Comparison of ENCODE assay signal across 1 cellular context in the genomic region with DNA sequence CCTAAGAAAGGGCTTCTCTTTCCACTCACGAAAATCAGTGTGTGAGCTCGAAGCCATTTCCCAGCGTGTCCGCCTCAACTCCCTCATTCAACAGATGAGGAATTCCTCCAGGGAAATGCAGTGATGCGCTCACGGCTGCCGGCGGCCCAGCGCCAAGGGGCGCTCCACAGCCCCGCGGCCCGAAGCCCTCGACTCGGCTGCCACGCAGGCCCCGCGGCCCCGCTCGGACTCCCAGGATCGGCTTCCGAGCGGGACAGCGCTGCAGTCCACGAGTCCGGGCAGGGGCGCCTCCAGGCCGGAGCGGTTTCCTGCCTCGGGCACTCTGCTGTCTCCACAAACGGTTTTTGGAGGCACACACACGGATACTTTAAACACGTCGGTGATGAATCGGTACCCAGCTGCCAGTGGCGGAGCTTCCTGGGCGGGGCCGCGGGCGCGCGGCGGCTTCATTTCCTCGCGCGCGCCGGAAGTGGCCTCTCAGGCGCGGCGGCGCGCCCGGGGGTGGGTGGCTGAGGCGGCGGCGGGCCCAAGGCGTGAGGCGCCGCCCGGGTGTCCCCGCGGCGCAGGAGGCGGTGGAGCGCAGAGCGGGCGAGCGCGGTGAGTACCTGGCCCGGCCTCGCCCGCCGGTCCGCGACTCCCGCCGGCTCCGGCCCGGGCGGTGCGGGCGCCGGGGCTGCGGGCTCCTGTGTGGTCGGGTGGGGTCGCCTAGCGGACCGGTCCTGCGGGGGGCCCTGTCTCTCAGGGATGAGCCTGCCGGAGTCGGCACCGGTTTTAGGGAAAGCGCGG.
TF ChIP-seq lines count a peak whose summit lies in the region.

A gene with protein sequence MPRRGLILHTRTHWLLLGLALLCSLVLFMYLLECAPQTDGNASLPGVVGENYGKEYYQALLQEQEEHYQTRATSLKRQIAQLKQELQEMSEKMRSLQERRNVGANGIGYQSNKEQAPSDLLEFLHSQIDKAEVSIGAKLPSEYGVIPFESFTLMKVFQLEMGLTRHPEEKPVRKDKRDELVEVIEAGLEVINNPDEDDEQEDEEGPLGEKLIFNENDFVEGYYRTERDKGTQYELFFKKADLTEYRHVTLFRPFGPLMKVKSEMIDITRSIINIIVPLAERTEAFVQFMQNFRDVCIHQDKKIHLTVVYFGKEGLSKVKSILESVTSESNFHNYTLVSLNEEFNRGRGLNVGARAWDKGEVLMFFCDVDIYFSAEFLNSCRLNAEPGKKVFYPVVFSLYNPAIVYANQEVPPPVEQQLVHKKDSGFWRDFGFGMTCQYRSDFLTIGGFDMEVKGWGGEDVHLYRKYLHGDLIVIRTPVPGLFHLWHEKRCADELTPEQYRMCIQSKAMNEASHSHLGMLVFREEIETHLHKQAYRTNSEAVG (plus strand): TSS at position 475 of the 786 bp plus-strand sequence. CDS start 16,705 bp downstream, outside the sequence.

TF ChIP-seq in HepG2, 621 proteins besides CTCF, POLR2A, EP300 and RAD21 (continued from another document and continues in another):
- TF ChIP-seq ZNF30 (CRISPR knock-in tag; IDR thresholded peaks at IDR 0.05) (no peak), DNMT3B (CRISPR knock-in tag; conservative IDR thresholded peaks at IDR 0.05) (no peak), ZNF7 (CRISPR knock-in tag; IDR thresholded peaks at IDR 0.05) (no peak), AKAP8 (CRISPR knock-in tag; IDR thresholded peaks at IDR 0.05) (no peak), ZNF431 (CRISPR knock-in tag; IDR thresholded peaks at IDR 0.05; ENCODE audit: borderline replicate concordance, low read depth) (peak; percentile 47; the same call in 1 of the 2 replicates), ZNF746 (CRISPR knock-in tag; IDR thresholded peaks at IDR 0.05) (no peak), XRCC5 (optimal IDR thresholded peaks at IDR 0.05; ENCODE audit: low read length) (peak; percentile 45), SYNCRIP (IDR thresholded peaks at IDR 0.05; ENCODE audit: insufficient read depth, low read depth, low read length) (no peak), RXRA (CRISPR knock-in tag; IDR thresholded peaks at IDR 0.05) (no peak), MAFK (conservative IDR thresholded peaks at IDR 0.05 in 1 of 2, IDR thresholded peaks at IDR 0.05 in 1 of 2; ENCODE audit: low read length in 2 of 2) (no peak), ZNF20 (CRISPR knock-in tag; IDR thresholded peaks at IDR 0.05) (0 out of 2 replicates have a peak, but pooled peaks have one; percentile 42), SALL1 (CRISPR knock-in tag; IDR thresholded peaks at IDR 0.05) (peak; percentile 39), NAIF1 (CRISPR knock-in tag; IDR thresholded peaks at IDR 0.05; ENCODE audit: borderline replicate concordance) (no peak), HES4 (CRISPR knock-in tag; IDR thresholded peaks at IDR 0.05; ENCODE audit: borderline replicate concordance) (0 out of 2 replicates have a peak, but pooled peaks have one; percentile 49), ZNF224 (CRISPR knock-in tag; IDR thresholded peaks at IDR 0.05) (0 out of 2 replicates have a peak, but pooled peaks have one; percentile 33), RFXAP (CRISPR knock-in tag; IDR thresholded peaks at IDR 0.05; ENCODE audit: borderline replicate concordance) (0 out of 2 replicates have a peak, but pooled peaks have one; percentile 50), SRY (CRISPR knock-in tag; IDR thresholded peaks at IDR 0.05) (no peak), ZNF660 (CRISPR knock-in tag; IDR thresholded peaks at IDR 0.05; ENCODE audit: borderline replicate concordance, low read depth) (no peak), CBX1 (IDR thresholded peaks at IDR 0.05; ENCODE audit: low read depth) (no peak), SSRP1 (CRISPR knock-in tag; IDR thresholded peaks at IDR 0.05) (no peak), HNRNPL (IDR thresholded peaks at IDR 0.05; ENCODE audit: low read depth, low read length) (no peak), ZNF460 (CRISPR knock-in tag; IDR thresholded peaks at IDR 0.05; ENCODE audit: borderline replicate concordance) (no peak)
- TF ChIP-seq, protein P1, sequence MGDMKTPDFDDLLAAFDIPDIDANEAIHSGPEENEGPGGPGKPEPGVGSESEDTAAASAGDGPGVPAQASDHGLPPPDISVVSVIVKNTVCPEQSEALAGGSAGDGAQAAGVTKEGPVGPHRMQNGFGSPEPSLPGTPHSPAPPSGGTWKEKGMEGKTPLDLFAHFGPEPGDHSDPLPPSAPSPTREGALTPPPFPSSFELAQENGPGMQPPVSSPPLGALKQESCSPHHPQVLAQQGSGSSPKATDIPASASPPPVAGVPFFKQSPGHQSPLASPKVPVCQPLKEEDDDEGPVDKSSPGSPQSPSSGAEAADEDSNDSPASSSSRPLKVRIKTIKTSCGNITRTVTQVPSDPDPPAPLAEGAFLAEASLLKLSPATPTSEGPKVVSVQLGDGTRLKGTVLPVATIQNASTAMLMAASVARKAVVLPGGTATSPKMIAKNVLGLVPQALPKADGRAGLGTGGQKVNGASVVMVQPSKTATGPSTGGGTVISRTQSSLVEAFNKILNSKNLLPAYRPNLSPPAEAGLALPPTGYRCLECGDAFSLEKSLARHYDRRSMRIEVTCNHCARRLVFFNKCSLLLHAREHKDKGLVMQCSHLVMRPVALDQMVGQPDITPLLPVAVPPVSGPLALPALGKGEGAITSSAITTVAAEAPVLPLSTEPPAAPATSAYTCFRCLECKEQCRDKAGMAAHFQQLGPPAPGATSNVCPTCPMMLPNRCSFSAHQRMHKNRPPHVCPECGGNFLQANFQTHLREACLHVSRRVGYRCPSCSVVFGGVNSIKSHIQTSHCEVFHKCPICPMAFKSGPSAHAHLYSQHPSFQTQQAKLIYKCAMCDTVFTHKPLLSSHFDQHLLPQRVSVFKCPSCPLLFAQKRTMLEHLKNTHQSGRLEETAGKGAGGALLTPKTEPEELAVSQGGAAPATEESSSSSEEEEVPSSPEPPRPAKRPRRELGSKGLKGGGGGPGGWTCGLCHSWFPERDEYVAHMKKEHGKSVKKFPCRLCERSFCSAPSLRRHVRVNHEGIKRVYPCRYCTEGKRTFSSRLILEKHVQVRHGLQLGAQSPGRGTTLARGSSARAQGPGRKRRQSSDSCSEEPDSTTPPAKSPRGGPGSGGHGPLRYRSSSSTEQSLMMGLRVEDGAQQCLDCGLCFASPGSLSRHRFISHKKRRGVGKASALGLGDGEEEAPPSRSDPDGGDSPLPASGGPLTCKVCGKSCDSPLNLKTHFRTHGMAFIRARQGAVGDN (CRISPR knock-in tag; IDR thresholded peaks at IDR 0.05), result peak; percentile 87
- TF ChIP-seq, protein P2, sequence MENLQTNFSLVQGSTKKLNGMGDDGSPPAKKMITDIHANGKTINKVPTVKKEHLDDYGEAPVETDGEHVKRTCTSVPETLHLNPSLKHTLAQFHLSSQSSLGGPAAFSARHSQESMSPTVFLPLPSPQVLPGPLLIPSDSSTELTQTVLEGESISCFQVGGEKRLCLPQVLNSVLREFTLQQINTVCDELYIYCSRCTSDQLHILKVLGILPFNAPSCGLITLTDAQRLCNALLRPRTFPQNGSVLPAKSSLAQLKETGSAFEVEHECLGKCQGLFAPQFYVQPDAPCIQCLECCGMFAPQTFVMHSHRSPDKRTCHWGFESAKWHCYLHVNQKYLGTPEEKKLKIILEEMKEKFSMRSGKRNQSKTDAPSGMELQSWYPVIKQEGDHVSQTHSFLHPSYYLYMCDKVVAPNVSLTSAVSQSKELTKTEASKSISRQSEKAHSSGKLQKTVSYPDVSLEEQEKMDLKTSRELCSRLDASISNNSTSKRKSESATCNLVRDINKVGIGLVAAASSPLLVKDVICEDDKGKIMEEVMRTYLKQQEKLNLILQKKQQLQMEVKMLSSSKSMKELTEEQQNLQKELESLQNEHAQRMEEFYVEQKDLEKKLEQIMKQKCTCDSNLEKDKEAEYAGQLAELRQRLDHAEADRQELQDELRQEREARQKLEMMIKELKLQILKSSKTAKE (CRISPR knock-in tag; IDR thresholded peaks at IDR 0.05; ENCODE audit: borderline replicate concordance), result no peak
- TF ChIP-seq, protein P3, sequence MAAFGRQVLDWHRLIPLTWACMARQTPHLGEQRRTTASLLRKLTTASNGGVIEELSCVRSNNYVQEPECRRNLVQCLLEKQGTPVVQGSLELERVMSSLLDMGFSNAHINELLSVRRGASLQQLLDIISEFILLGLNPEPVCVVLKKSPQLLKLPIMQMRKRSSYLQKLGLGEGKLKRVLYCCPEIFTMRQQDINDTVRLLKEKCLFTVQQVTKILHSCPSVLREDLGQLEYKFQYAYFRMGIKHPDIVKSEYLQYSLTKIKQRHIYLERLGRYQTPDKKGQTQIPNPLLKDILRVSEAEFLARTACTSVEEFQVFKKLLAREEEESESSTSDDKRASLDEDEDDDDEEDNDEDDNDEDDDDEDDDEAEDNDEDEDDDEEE (CRISPR knock-in tag; IDR thresholded peaks at IDR 0.05), result 0 out of 2 replicates have a peak, but pooled peaks have one; percentile 15
- TF ChIP-seq, protein P4, sequence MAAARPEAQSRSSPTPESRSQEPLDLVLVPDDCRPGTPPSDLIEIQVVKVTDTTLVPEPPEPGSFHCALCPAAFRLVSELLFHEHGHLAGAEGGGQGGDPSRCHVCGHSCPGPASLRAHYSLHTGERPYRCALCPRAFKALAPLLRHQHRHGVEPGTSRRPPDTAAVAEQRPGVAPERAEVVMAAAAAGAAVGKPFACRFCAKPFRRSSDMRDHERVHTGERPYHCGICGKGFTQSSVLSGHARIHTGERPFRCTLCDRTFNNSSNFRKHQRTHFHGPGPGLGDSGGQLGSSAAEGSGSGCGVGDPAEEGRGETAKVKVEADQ (CRISPR knock-in tag; IDR thresholded peaks at IDR 0.05; ENCODE audit: borderline replicate concordance), result peak; percentile 37; the same call in 1 of the 2 replicates
- TF ChIP-seq, protein P5, sequence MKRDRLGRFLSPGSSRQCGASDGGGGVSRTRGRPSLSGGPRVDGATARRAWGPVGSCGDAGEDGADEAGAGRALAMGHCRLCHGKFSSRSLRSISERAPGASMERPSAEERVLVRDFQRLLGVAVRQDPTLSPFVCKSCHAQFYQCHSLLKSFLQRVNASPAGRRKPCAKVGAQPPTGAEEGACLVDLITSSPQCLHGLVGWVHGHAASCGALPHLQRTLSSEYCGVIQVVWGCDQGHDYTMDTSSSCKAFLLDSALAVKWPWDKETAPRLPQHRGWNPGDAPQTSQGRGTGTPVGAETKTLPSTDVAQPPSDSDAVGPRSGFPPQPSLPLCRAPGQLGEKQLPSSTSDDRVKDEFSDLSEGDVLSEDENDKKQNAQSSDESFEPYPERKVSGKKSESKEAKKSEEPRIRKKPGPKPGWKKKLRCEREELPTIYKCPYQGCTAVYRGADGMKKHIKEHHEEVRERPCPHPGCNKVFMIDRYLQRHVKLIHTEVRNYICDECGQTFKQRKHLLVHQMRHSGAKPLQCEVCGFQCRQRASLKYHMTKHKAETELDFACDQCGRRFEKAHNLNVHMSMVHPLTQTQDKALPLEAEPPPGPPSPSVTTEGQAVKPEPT (CRISPR knock-in tag; IDR thresholded peaks at IDR 0.05; ENCODE audit: low read depth), result peak; percentile 17; the same call in 1 of the 2 replicates
- TF ChIP-seq, protein P6, sequence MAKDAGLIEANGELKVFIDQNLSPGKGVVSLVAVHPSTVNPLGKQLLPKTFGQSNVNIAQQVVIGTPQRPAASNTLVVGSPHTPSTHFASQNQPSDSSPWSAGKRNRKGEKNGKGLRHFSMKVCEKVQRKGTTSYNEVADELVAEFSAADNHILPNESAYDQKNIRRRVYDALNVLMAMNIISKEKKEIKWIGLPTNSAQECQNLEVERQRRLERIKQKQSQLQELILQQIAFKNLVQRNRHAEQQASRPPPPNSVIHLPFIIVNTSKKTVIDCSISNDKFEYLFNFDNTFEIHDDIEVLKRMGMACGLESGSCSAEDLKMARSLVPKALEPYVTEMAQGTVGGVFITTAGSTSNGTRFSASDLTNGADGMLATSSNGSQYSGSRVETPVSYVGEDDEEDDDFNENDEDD (CRISPR knock-in tag; IDR thresholded peaks at IDR 0.05; ENCODE audit: borderline replicate concordance), result peak; percentile 60; the same call in 1 of the 2 replicates
- TF ChIP-seq, protein P7, sequence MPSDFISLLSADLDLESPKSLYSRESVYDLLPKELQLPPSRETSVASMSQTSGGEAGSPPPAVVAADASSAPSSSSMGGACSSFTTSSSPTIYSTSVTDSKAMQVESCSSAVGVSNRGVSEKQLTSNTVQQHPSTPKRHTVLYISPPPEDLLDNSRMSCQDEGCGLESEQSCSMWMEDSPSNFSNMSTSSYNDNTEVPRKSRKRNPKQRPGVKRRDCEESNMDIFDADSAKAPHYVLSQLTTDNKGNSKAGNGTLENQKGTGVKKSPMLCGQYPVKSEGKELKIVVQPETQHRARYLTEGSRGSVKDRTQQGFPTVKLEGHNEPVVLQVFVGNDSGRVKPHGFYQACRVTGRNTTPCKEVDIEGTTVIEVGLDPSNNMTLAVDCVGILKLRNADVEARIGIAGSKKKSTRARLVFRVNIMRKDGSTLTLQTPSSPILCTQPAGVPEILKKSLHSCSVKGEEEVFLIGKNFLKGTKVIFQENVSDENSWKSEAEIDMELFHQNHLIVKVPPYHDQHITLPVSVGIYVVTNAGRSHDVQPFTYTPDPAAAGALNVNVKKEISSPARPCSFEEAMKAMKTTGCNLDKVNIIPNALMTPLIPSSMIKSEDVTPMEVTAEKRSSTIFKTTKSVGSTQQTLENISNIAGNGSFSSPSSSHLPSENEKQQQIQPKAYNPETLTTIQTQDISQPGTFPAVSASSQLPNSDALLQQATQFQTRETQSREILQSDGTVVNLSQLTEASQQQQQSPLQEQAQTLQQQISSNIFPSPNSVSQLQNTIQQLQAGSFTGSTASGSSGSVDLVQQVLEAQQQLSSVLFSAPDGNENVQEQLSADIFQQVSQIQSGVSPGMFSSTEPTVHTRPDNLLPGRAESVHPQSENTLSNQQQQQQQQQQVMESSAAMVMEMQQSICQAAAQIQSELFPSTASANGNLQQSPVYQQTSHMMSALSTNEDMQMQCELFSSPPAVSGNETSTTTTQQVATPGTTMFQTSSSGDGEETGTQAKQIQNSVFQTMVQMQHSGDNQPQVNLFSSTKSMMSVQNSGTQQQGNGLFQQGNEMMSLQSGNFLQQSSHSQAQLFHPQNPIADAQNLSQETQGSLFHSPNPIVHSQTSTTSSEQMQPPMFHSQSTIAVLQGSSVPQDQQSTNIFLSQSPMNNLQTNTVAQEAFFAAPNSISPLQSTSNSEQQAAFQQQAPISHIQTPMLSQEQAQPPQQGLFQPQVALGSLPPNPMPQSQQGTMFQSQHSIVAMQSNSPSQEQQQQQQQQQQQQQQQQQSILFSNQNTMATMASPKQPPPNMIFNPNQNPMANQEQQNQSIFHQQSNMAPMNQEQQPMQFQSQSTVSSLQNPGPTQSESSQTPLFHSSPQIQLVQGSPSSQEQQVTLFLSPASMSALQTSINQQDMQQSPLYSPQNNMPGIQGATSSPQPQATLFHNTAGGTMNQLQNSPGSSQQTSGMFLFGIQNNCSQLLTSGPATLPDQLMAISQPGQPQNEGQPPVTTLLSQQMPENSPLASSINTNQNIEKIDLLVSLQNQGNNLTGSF (CRISPR knock-in tag; IDR thresholded peaks at IDR 0.05), result 0 out of 2 replicates have a peak, but pooled peaks have one; percentile 0
- TF ChIP-seq, protein P8, sequence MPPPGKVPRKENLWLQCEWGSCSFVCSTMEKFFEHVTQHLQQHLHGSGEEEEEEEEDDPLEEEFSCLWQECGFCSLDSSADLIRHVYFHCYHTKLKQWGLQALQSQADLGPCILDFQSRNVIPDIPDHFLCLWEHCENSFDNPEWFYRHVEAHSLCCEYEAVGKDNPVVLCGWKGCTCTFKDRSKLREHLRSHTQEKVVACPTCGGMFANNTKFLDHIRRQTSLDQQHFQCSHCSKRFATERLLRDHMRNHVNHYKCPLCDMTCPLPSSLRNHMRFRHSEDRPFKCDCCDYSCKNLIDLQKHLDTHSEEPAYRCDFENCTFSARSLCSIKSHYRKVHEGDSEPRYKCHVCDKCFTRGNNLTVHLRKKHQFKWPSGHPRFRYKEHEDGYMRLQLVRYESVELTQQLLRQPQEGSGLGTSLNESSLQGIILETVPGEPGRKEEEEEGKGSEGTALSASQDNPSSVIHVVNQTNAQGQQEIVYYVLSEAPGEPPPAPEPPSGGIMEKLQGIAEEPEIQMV (CRISPR knock-in tag; IDR thresholded peaks at IDR 0.05; ENCODE audit: low read depth), result peak; percentile 19; the same call in 1 of the 2 replicates
